Comparison of ENCODE assay signal across 8 cellular contexts in the genomic region with DNA sequence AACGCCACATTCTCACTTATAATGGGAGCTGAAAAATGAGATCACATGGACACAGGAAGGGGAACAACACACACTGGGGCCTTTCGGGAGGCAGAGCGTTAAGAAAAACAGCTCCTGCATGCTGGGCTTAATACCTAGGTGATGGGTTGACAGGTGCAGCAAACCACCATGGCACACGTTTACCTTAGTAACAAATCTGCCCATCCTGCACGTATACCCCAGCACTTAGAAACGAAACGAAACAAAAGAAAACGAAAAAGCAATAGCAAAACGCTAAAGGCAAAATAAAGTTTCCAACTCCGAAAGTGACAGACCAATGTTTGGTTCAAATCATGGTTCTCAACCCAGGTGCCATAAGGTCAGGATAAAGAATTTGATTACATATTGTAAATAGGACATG.
DNase-seq lines count a peak whose midpoint lies in the region; TF ChIP-seq lines count a peak whose summit lies in the region.
"Not testable (repeated sequence)": the region's sequence is repeated elsewhere in the genome, so short reads cannot be mapped to it uniquely, and the experiment has no call there.

No MANE protein-coding gene starts in this region.

- H3K9me3 ChIP-seq in Caco-2: peaks cover 29% of the 10 kb centered on the region

- H3K4me1 Mint-ChIP-seq in Caco-2 (ENCODE audit: low read depth, unreplicated experiment); chondrocyte (ENCODE audit: low read depth); neural crest cell: not testable (repeated sequence)

- POLR2A ChIA-PET in Caco-2 (lab: Charles Lee): not testable (repeated sequence)

- not testable (repeated sequence) for TF ChIP-seq CTCF in Caco-2 (IDR thresholded peaks at IDR 0.05; ENCODE audit: insufficient read depth in 1 of 2, low read depth in 1 of 2, low read length in 1 of 2, severe bottlenecking in 1 of 2, unreplicated experiment in 1 of 2); chondrocyte (IDR thresholded peaks at IDR 0.05); fibroblast of pulmonary artery (IDR thresholded peaks at IDR 0.05; ENCODE audit: low read length, missing control alignments); neural crest cell (conservative IDR thresholded peaks at IDR 0.05)

- intact Hi-C loops in Caco-2 (cut with micrococcal nuclease; ENCODE audit: unreplicated experiment): not testable (repeated sequence)

- DNase-seq in Caco-2 (peak; percentile 43 to 52), M059J (ENCODE audit: low read depth) (peak; percentile 2), SK-N-DZ (ENCODE audit: low spot score) (peak; percentile 15), chondrocyte (ENCODE audit: low spot score) (peak; percentile 97), fibroblast of pulmonary artery (ENCODE audit: low read depth) (peak; percentile 10), kidney tubule cell (ENCODE audit: low spot score) (peak; percentile 3), neural crest cell (ENCODE audit: low read depth, low spot score) (peak; percentile 13), superior temporal gyrus (ENCODE audit: extremely low spot score) (peak; percentile 22)

- not testable (repeated sequence) for BruUV-seq in Caco-2 (replicated peaks; lab: Mats Ljungman, UMichigan)

- not testable (repeated sequence) for H3K27me3 Mint-ChIP-seq in Caco-2 (ENCODE audit: insufficient read depth, unreplicated experiment); chondrocyte (ENCODE audit: low read depth); neural crest cell (ENCODE audit: low read depth)

- CTCF ChIA-PET in Caco-2 (lab: Charles Lee): not testable (repeated sequence)

- H3K36me3 ChIP-seq in Caco-2 (ENCODE audit: control insufficient read depth, insufficient read depth, low read length): not testable (repeated sequence)

- H3K4me3 ChIP-seq in Caco-2 (ENCODE audit: low read depth, low read length); fibroblast of pulmonary artery (replicated peaks; ENCODE audit: low read depth, low read length): not testable (repeated sequence)

- H3K9me3 Mint-ChIP-seq in Caco-2 (ENCODE audit: unreplicated experiment): peaks cover 45% of the 10 kb centered on the region
- H3K9me3 Mint-ChIP-seq in chondrocyte (ENCODE audit: low read depth): peaks cover 58% of the 10 kb centered on the region
- H3K9me3 Mint-ChIP-seq in neural crest cell: peaks cover 49% of the 10 kb centered on the region

- H3K27ac Mint-ChIP-seq in Caco-2 (ENCODE audit: unreplicated experiment); chondrocyte (ENCODE audit: unreplicated experiment); neural crest cell (ENCODE audit: unreplicated experiment): not testable (repeated sequence)

- H3K4me1 ChIP-seq in Caco-2: not testable (repeated sequence)

- H3K36me3 Mint-ChIP-seq in Caco-2 (ENCODE audit: insufficient read depth, unreplicated experiment); chondrocyte (ENCODE audit: low read depth): not testable (repeated sequence)
- H3K36me3 Mint-ChIP-seq in neural crest cell (ENCODE audit: low read depth): peaks cover 48% of the 10 kb centered on the region

- not testable (repeated sequence) for H3K4me3 Mint-ChIP-seq in Caco-2 (ENCODE audit: unreplicated experiment); chondrocyte (ENCODE audit: unreplicated experiment); neural crest cell

- not testable (repeated sequence) for H3K27me3 ChIP-seq in Caco-2 (replicated peaks; ENCODE audit: control insufficient read depth, insufficient read depth, low read length)

Comparison
In these comparisons a context has a peak if more than half of its experiments do, and no peak if none do; other contexts are left out.
1. DNase-seq: peak in every context shown above with its lines; median percentile 97 in chondrocyte; 48 in Caco-2; 22 in superior temporal gyrus; 15 in SK-N-DZ; 13 in neural crest cell; 10 in fibroblast of pulmonary artery; 3 in kidney tubule cell; 2 in M059J.